ENCODE assay signal across 8 cellular contexts in the genomic region with DNA sequence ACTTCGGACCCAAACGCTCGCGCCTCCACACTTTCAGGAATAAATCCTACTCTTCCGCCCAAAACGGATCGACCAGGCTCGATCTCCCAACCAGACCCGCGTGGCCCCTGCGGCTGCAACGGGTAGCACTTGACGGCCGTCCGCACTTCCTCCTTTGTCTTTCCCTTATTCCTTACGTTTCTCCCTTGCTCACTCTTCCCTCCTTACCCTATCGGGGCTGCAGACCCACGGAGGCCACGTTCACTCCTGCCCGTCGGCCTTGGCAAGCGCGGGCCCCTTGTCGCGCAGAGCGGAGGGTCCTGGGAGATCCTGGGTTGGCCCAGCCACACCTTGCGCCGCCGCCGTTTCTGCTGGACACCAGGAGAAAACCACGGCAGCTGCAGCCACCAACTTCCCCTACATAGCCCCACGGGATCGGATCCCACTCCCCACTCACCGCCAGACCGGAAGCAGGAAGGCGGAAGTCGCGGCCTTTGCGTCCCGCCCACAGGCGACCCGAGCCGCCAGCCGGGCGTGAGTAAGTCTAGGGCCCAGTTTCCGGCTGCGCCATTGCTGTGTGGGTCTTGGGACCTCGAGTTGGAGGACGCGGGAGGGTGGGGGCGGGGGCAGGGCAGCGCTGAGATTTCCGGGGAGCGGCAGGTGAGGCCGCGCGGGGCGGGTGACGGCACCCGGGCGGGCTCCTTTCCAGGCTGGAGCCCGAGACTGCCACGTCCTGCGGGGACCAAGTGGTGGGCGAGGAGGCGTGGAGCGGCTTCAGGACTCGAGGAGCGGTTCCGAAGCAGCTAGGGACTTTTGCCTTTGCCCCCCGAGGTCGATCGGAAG. TPM values are rescaled to one million over a fixed set of nuclear protein-coding genes. Genes with fewer than 3 reads are reported as not detected.
DNase-seq lines count a peak whose midpoint lies in the region; ATAC-seq and TF ChIP-seq lines count a peak whose summit lies in the region.

A gene with protein sequence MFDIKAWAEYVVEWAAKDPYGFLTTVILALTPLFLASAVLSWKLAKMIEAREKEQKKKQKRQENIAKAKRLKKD (minus strand): TSS at position 459 of the 822 bp plus-strand sequence. CDS start 2,297 bp downstream, outside the sequence.

- CTCF ChIA-PET in activated CD8-positive, alpha-beta T cell treated with anti-CD3 and anti-CD28 coated beads, Interleukin-2, amount 10 ng/mL, durations not matched to agents 7 days and 5 days (lab: Charles Lee), result no interaction called here

- intact Hi-C loops in lower lobe of right lung (cut with DNase I), result no loop called here

- POLR2A ChIA-PET in activated CD8-positive, alpha-beta T cell treated with anti-CD3 and anti-CD28 coated beads, Interleukin-2, amount 10 ng/mL, durations not matched to agents 7 days and 5 days (lab: Charles Lee), result interaction anchor here (1.1 kb wide), 1 partner anchor 169 kb away, joined by 5 read pairs; a partner anchor contains a TSS

- H3K27me3 Mint-ChIP-seq in activated CD8-positive, alpha-beta T cell treated with anti-CD3 and anti-CD28 coated beads, Interleukin-2, amount 10 ng/mL, durations not matched to agents 7 days and 5 days (ENCODE audit: low read depth), result no peaks in the 10 kb centered on the region

- H3K36me3 Mint-ChIP-seq in activated CD8-positive, alpha-beta T cell treated with anti-CD3 and anti-CD28 coated beads, Interleukin-2, amount 10 ng/mL, durations not matched to agents 7 days and 5 days (ENCODE audit: low read depth), result peaks cover 46% of the 10 kb centered on the region

- no peaks in the 10 kb centered on the region for H3K9me3 Mint-ChIP-seq in activated CD8-positive, alpha-beta T cell treated with anti-CD3 and anti-CD28 coated beads, Interleukin-2, amount 10 ng/mL, durations not matched to agents 7 days and 5 days (ENCODE audit: insufficient read depth)

- 0 to 1% methylated on average over 73 of the region's 73 CpGs for WGBS in ectodermal cell, 2 experiments

- H3K4me3 ChIP-seq in ectodermal cell (ENCODE audit: insufficient read depth, low read depth, low read length), result peak within 1 kb of the TSS; percentile 93
- H3K4me3 ChIP-seq in lower lobe of right lung, result peak within 1 kb of the TSS; percentile 74

- peak within 1 kb of the TSS; percentile 99 for H3K4me3 Mint-ChIP-seq in activated CD8-positive, alpha-beta T cell treated with anti-CD3 and anti-CD28 coated beads, Interleukin-2, amount 10 ng/mL, durations not matched to agents 7 days and 5 days

- peaks cover 36% of the 10 kb centered on the region for H3K4me1 Mint-ChIP-seq in activated CD8-positive, alpha-beta T cell treated with anti-CD3 and anti-CD28 coated beads, Interleukin-2, amount 10 ng/mL, durations not matched to agents 7 days and 5 days (ENCODE audit: low read depth)

- H3K36me3 ChIP-seq in ectodermal cell (ENCODE audit: control insufficient read depth, insufficient read depth, low read length) (peaks cover 7% of the 10 kb centered on the region), lower lobe of right lung (peaks cover 22% of the 10 kb centered on the region)

- peak within 1 kb of the TSS; percentile 99 for H3K27ac Mint-ChIP-seq in activated CD8-positive, alpha-beta T cell treated with anti-CD3 and anti-CD28 coated beads, Interleukin-2, amount 10 ng/mL, durations not matched to agents 7 days and 5 days

- DNase-seq in NCI-H82 treated with DMSO at 0.1 percent for 48 hours (lab: John Stamatoyannopoulos, UW; ENCODE audit: unreplicated experiment) (peak; percentile 48), lower lobe of right lung (peak; percentile 96)
- DNase-seq in activated CD8-positive, alpha-beta T cell treated with anti-CD3 and anti-CD28 coated beads, Interleukin-2, amount 10 ng/mL, durations not matched to agents 7 days and 5 days, result peak; percentile 87
- DNase-seq in stimulated activated CD4-positive, alpha-beta T cell treated with anti-CD3 and anti-CD28 coated beads, TNF-alpha, amount 100 ng/mL, for 24 hours (ENCODE audit: low read depth in 3 of 3), result peak; percentile 60 to 82 (median 65)

- H3K9me3 ChIP-seq in ectodermal cell (ENCODE audit: control insufficient read depth, low read length) (no peaks in the 10 kb centered on the region), lower lobe of right lung (no peaks in the 10 kb centered on the region)

- ATAC-seq in GM19372 (IDR thresholded peaks at IDR 0.05; ENCODE audit: low read depth, unreplicated experiment) (peak; percentile 93), HG03558 (IDR thresholded peaks at IDR 0.05; ENCODE audit: extremely low read depth, unreplicated experiment) (peak; percentile 91), lower lobe of right lung (peak; percentile 97 to 98)
- peak; percentile 95 for ATAC-seq in activated CD8-positive, alpha-beta T cell treated with anti-CD3 and anti-CD28 coated beads, Interleukin-2, amount 10 ng/mL, durations not matched to agents 7 days and 5 days

- TF ChIP-seq CTCF in C4-2B (conservative IDR thresholded peaks at IDR 0.05) (no peak), lower lobe of right lung (IDR thresholded peaks at IDR 0.05) (no peak)

- H3K27ac ChIP-seq in C4-2B, result peak within 1 kb of the TSS; percentile 95
- H3K27ac ChIP-seq in ectodermal cell (ENCODE audit: insufficient read depth, low read depth, low read length, poor library complexity, severe bottlenecking), result peak within 1 kb of the TSS; percentile 77
- H3K27ac ChIP-seq in lower lobe of right lung, result peak within 1 kb of the TSS; percentile 92

- H3K27me3 ChIP-seq in ectodermal cell (ENCODE audit: control insufficient read depth, insufficient read depth, low read length, poor library complexity, severe bottlenecking) (no peaks in the 10 kb centered on the region), lower lobe of right lung (ENCODE audit: low read depth) (no peaks in the 10 kb centered on the region)

- H3K4me1 ChIP-seq in ectodermal cell (ENCODE audit: control insufficient read depth, insufficient read depth, low read length) (peaks cover 5% of the 10 kb centered on the region), lower lobe of right lung (peaks cover 26% of the 10 kb centered on the region)

RNA-seq across cellular contexts. Expression of the gene that starts here (rescaled TPM):
- total RNA-seq in activated CD8-positive, alpha-beta T cell treated with anti-CD3 and anti-CD28 coated beads, Interleukin-2, amount 10 ng/mL, durations not matched to agents 7 days and 5 days, result 10 to 100 TPM; 56.1 to 56.3 TPM
- 35.7 TPM for polyA plus RNA-seq in ectodermal cell (2013, experiment 1 of 4)
- polyA plus RNA-seq in ectodermal cell (2013, experiment 2 of 4), result 48.2 TPM
- 28.3 TPM for polyA plus RNA-seq in ectodermal cell (2013, experiment 3 of 4)
- 42.0 TPM for polyA plus RNA-seq in ectodermal cell (2013, experiment 4 of 4)
- total RNA-seq in lower lobe of right lung, result 55.9 TPM

Comparison
In these comparisons a context has a peak if more than half of its experiments do, and no peak if none do; other contexts are left out.
1. Peak in every context shown above with its lines: DNase-seq, ATAC-seq, H3K4me3 ChIP-seq and H3K27ac ChIP-seq.